8 cellular contexts compared by ENCODE assay signal in genomic region chr1:201559679-201560162, GRCh38. TPM values are rescaled to one million over a fixed set of nuclear protein-coding genes. Genes with fewer than 3 reads are reported as not detected.
DNase-seq lines count a peak whose midpoint lies in the region; ATAC-seq and TF ChIP-seq lines count a peak whose summit lies in the region.

No MANE protein-coding gene starts in this region.

- H3K4me1 Mint-ChIP-seq in activated T-cell treated with anti-CD3 and anti-CD28 coated beads, Interleukin-2, amount 50 U/mL, for 24 hours (ENCODE audit: low read depth), result peaks cover 3% of the 10 kb centered on the region

- H3K27me3 ChIP-seq in Panc1 (ENCODE audit: control insufficient read depth, insufficient read depth, low read length) (no peaks in the 10 kb centered on the region), neuron (ENCODE audit: insufficient read depth, low read length) (no peaks in the 10 kb centered on the region)

- H3K4me3 Mint-ChIP-seq in activated T-cell treated with anti-CD3 and anti-CD28 coated beads, Interleukin-2, amount 50 U/mL, for 24 hours, result no peak overlapping the region

- DNase-seq in AG20443 (ENCODE audit: low spot score), result peak; percentile 87
- peak; percentile 80 for DNase-seq in Jurkat, Clone E6-1 (ENCODE audit: low read depth, low spot score)
- DNase-seq in Panc1 (ENCODE audit: low read depth, low spot score), result peak; percentile 63
- peak; percentile 78 for DNase-seq in activated T-cell treated with anti-CD3 and anti-CD28 coated beads, Interleukin-2, amount 50 U/mL, for 24 hours
- DNase-seq in fibroblast of mammary gland (ENCODE audit: low read depth), result peak; percentile 83
- DNase-seq in substantia nigra (lab: John Stamatoyannopoulos, UW), result peak in 47 of 49 donors; percentile 37 to 89 (median 75)

- no peaks in the 10 kb centered on the region for H3K9me3 Mint-ChIP-seq in activated T-cell treated with anti-CD3 and anti-CD28 coated beads, Interleukin-2, amount 50 U/mL, for 24 hours

- H3K36me3 Mint-ChIP-seq in activated T-cell treated with anti-CD3 and anti-CD28 coated beads, Interleukin-2, amount 50 U/mL, for 24 hours (ENCODE audit: low read depth), result no peaks in the 10 kb centered on the region

- H3K36me3 ChIP-seq in Panc1 (ENCODE audit: control insufficient read depth, insufficient read depth, low read length) (no peaks in the 10 kb centered on the region), neuron (ENCODE audit: insufficient read depth, low read length) (no peaks in the 10 kb centered on the region)

- in situ Hi-C loops in Panc1 (cut with HindIII; ENCODE audit: low pct_unique_long_range_greater_than_20kb, low sequenced_read_pairs), result no loop called here

- no peaks in the 10 kb centered on the region for H3K9me3 ChIP-seq in Panc1 (ENCODE audit: control insufficient read depth, insufficient read depth, low read depth, low read length)
- H3K9me3 ChIP-seq in neuron (ENCODE audit: low read length), result no peaks in the 10 kb centered on the region

- H2AFZ ChIP-seq in neuron (ENCODE audit: low read depth, low read length), result peak overlapping the region; percentile 43

- peak; percentile 64 for ATAC-seq in GM19043 (IDR thresholded peaks at IDR 0.05; ENCODE audit: low read depth, unreplicated experiment)
- ATAC-seq in Panc1, result peak; percentile 98

- H3K4me1 ChIP-seq in Panc1 (ENCODE audit: control insufficient read depth, insufficient read depth, low read length) (no peaks in the 10 kb centered on the region), neuron (ENCODE audit: insufficient read depth, low read length) (no peaks in the 10 kb centered on the region)

- no peak overlapping the region for H3K27ac ChIP-seq in Panc1 (ENCODE audit: low read length)
- peak overlapping the region; percentile 44 for H3K27ac ChIP-seq in substantia nigra (ENCODE audit: low read depth, low read length, poor library complexity, severe bottlenecking)

- H3K27me3 Mint-ChIP-seq in activated T-cell treated with anti-CD3 and anti-CD28 coated beads, Interleukin-2, amount 50 U/mL, for 24 hours, result no peaks in the 10 kb centered on the region

- no TSS peak for BruUV-seq in Panc1 (replicated peaks; lab: Mats Ljungman, UMichigan)

- intact Hi-C loops in Panc1 (cut with micrococcal nuclease; ENCODE audit: unreplicated experiment), result loop anchor here (1.0 kb wide), 2 partner anchors 145 to 234 kb away; no protein-coding TSS in a partner anchor

- H3K27ac Mint-ChIP-seq in activated T-cell treated with anti-CD3 and anti-CD28 coated beads, Interleukin-2, amount 50 U/mL, for 24 hours, result no peak overlapping the region

- H3K4me3 ChIP-seq in Jurkat, Clone E6-1 (ENCODE audit: low read length), result no peak overlapping the region
- no peak overlapping the region for H3K4me3 ChIP-seq in Panc1 (ENCODE audit: low read depth in 2 of 2, low read length in 2 of 2)
- no peak overlapping the region for H3K4me3 ChIP-seq in fibroblast of mammary gland (ENCODE audit: control insufficient read depth, low read depth, low read length)
- no peak overlapping the region for H3K4me3 ChIP-seq in neuron (ENCODE audit: low read length)

- peak; percentile 92 for TF ChIP-seq CTCF in Panc1 (IDR thresholded peaks at IDR 0.05)
- TF ChIP-seq CTCF in fibroblast of mammary gland (conservative IDR thresholded peaks at IDR 0.05; ENCODE audit: control insufficient read depth, insufficient read depth, low read depth, low read length), result peak; percentile 93

- POLR2A ChIA-PET in Panc1 (lab: Charles Lee), result no interaction called here

- CTCF ChIA-PET in Panc1 (lab: Charles Lee), result interaction anchor here (0.6 to 2.6 kb wide), 7 partner anchors 13 to 235 kb away, joined by 3 to 21 read pairs (median 4); no protein-coding TSS in a partner anchor

RNA-seq across cellular contexts. Expression of gene NAV1, which starts 20.8 kb away (rescaled TPM):
- 2.8 TPM for polyA plus RNA-seq in Jurkat, Clone E6-1 (2012; ENCODE audit: insufficient read depth, insufficient read length)
- 29.0 TPM for total RNA-seq in Panc1 (2021; ENCODE audit: unreplicated experiment)
- polyA plus RNA-seq in Panc1 (2012; ENCODE audit: insufficient read length), result 15.2 TPM

RNA-seq across cellular contexts. Expression of gene CSRP1, which starts 52.8 kb away (rescaled TPM):
- 44.8 TPM for polyA plus RNA-seq in Jurkat, Clone E6-1 (2012; ENCODE audit: insufficient read depth, insufficient read length)
- 94.4 TPM for total RNA-seq in Panc1 (2021; ENCODE audit: unreplicated experiment)
- 136 TPM for polyA plus RNA-seq in Panc1 (2012; ENCODE audit: insufficient read length)
